ENCODE assay signal across 16 cellular contexts in genomic region chr4:167831853-167832252, GRCh38.
DNase-seq lines count a peak whose midpoint lies in the region; ATAC-seq, FAIRE-seq and TF ChIP-seq lines count a peak whose summit lies in the region.
"Had no signal": no experiment of that assay in that cellular context is flagged by ENCODE, and none has a peak within 500 bp of the region (broad histone marks: within the 10 kb centered on the region; RNA-seq: fewer than 3 reads in every experiment).

No MANE protein-coding gene starts in this region.

- no peaks in the 10 kb centered on the region for H3K36me3 Mint-ChIP-seq in T-helper 17 cell (ENCODE audit: low read depth)

- H3K27me3 ChIP-seq in bronchial epithelial cell (ENCODE audit: control insufficient read depth, insufficient read depth, low read length), result no peaks in the 10 kb centered on the region

- ATAC-seq in GM19395 (IDR thresholded peaks at IDR 0.05; ENCODE audit: unreplicated experiment) (no peak), T-helper 17 cell (no peak)
- ATAC-seq: HCT116 had no signal

- H3K27ac Mint-ChIP-seq in T-helper 17 cell, result no peak overlapping the region
- H3K27ac Mint-ChIP-seq: B cell; CD4-positive, alpha-beta T cell had no signal

- peak; percentile 4 for DNase-seq in LHCN-M2 (ENCODE audit: low read depth)
- peak; percentile 54 for DNase-seq in bronchial epithelial cell (ENCODE audit: low read depth)
- DNase-seq in fibroblast of gingiva (ENCODE audit: low read depth), result peak; percentile 1
- DNase-seq in iris pigment epithelial cell (ENCODE audit: low read depth), result peak; percentile 21
- DNase-seq in activated CD4-positive, alpha-beta T cell treated with anti-CD3 and anti-CD28 coated beads for 1 hour, result no peak
- no peak for DNase-seq in activated gamma-delta T cell treated with Interleukin-2 at 50 U/mL for 16 hours
- no peak for DNase-seq in T-helper 17 cell
- DNase-seq: C1 segment of cervical spinal cord; CD4-positive, alpha-beta T cell; DMS79 treated with DMSO at 0.1 percent for 48 hours; GDM1 had no signal

- H3K9me3 ChIP-seq in T-helper 17 cell (ENCODE audit: control insufficient read depth, low read length, poor library complexity, severe bottlenecking), result no peaks in the 10 kb centered on the region

- H3K4me3 Mint-ChIP-seq in T-helper 17 cell, result no peak overlapping the region
- H3K4me3 Mint-ChIP-seq: B cell; CD4-positive, alpha-beta T cell had no signal

- H3K4me3 ChIP-seq in bronchial epithelial cell (ENCODE audit: low read depth, low read length), result no peak overlapping the region

- no peaks in the 10 kb centered on the region for H3K36me3 ChIP-seq in bronchial epithelial cell (ENCODE audit: control insufficient read depth, insufficient read depth, low read length)

- H3K27me3 Mint-ChIP-seq in T-helper 17 cell, result no peaks in the 10 kb centered on the region
- H3K27me3 Mint-ChIP-seq: B cell; CD4-positive, alpha-beta T cell had no signal

- H3K4me1 Mint-ChIP-seq in T-helper 17 cell, result no peaks in the 10 kb centered on the region
- H3K4me1 Mint-ChIP-seq: B cell had no signal

- TF ChIP-seq CTCF in bronchial epithelial cell (IDR thresholded peaks at IDR 0.05; ENCODE audit: insufficient read depth, low read length, severe bottlenecking), result no peak

- no peak for FAIRE-seq in bronchial epithelial cell (lab: Jason Lieb, UNC)
- FAIRE-seq: A204.1, GM12892 had no signal

Comparison
In these comparisons a context has a peak if more than half of its experiments do, and no peak if none do; other contexts are left out.
1. DNase-seq: peak in LHCN-M2 (single experiment), bronchial epithelial cell (single experiment), fibroblast of gingiva (single experiment) and iris pigment epithelial cell (single experiment); none in activated CD4-positive, alpha-beta T cell treated with anti-CD3 and anti-CD28 coated beads for 1 hour (single experiment), activated gamma-delta T cell treated with Interleukin-2 at 50 U/mL for 16 hours (single experiment) and T-helper 17 cell (0 of 3).